In the genomic region with DNA sequence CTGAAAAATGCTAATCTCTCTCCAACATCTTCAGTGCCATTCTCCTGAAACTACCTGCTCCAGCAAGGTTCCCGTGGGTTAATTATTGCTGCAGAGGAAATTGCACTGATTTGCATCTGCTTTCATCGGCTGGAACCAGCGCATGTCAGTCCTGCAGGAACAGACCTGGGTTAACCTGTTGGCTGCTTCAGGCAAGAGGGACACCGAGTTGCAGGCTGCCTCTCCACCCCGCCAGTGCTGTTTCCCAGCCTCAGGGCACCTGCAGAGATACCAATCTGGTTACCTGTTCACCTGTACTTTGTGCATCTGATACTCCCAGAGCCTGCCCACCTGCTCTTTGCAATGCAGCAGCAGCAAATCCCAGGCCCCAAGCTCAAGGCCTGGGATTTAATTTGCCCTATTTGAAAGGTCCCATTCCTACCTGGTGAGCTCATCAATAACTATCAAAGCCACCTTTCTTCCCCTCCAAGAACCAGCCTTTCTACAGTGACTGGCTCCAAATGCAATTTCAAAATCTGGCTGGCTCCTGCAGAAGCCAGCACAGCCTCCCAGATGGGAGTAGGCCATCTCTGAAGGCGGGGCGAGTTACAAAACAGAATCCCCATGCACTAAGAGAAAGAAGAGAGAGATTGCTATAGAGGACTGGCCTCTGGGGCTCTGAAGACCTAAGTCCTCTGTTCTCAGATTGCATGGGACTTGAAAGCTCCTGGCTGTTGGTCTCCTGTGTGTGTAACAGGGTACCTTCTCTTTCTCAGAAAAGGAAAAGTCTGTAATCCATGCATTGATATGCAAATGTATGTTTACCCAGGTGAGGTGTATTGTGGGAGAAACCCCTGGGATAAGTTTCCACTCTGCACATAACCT, we compare ENCODE assay signal across 10 cellular contexts.
DNase-seq lines count a peak whose midpoint lies in the region; ATAC-seq and TF ChIP-seq lines count a peak whose summit lies in the region.
"Had no signal": no experiment of that assay in that cellular context is flagged by ENCODE, and none has a peak within 500 bp of the region (broad histone marks: within the 10 kb centered on the region; RNA-seq: fewer than 3 reads in every experiment).

No MANE protein-coding gene starts in this region.

- H2BK15ac ChIP-seq in mesendoderm (replicated peaks; ENCODE audit: low read depth), result no peak overlapping the region

- WGBS in mesendoderm (ENCODE audit: extremely low coverage, insufficient coverage, low lambda C conversion rate), result no CpG with 5 or more reads among the region's 7 CpGs

- peaks cover 46% of the 10 kb centered on the region for H3K4me1 Mint-ChIP-seq in activated CD8-positive, alpha-beta T cell treated with anti-CD3 and anti-CD28 coated beads, Interleukin-2, amount 10 ng/mL, durations not matched to agents 7 days and 5 days (ENCODE audit: low read depth)

- no peak overlapping the region for H2AK5ac ChIP-seq in mesendoderm (ENCODE audit: low read length)

- H3K27me3 ChIP-seq in mesendoderm (ENCODE audit: insufficient read depth, low read length, poor library complexity), result no peaks in the 10 kb centered on the region

- H3K79me2 ChIP-seq in mesendoderm (ENCODE audit: control insufficient read depth, insufficient read depth, low read length), result no peaks in the 10 kb centered on the region

- POLR2A ChIA-PET in activated CD8-positive, alpha-beta T cell treated with anti-CD3 and anti-CD28 coated beads, Interleukin-2, amount 10 ng/mL, durations not matched to agents 7 days and 5 days (lab: Charles Lee), result no interaction called here

- no peak overlapping the region for H3K23ac ChIP-seq in mesendoderm (ENCODE audit: low read length)

- H3K18ac ChIP-seq in mesendoderm (ENCODE audit: low read length), result no peak overlapping the region

- H3K4ac ChIP-seq in mesendoderm (ENCODE audit: low read depth, low read length), result no peak overlapping the region

- DNase-seq in AG10803 (ENCODE audit: low read depth), result peak; percentile 58
- peak; percentile 74 for DNase-seq in NCI-H1436 treated with DMSO at 0.1 percent for 48 hours (lab: John Stamatoyannopoulos, UW)
- peak; percentile 25 to 52 for DNase-seq in cardiac fibroblast (ENCODE audit: low read depth in 2 of 2)
- DNase-seq in mesendoderm, result peak; percentile 91
- no peak for DNase-seq in activated CD8-positive, alpha-beta T cell treated with anti-CD3 and anti-CD28 coated beads, Interleukin-2, amount 10 ng/mL, durations not matched to agents 7 days and 5 days
- no peak for DNase-seq in foreskin melanocyte
- DNase-seq: activated CD4-positive, alpha-beta memory T cell treated with anti-CD3 and anti-CD28 coated beads, Interleukin-2, amount 10 ng/mL, durations not matched to agents 7 days and 5 days; CD4-positive, alpha-beta T cell had no signal

- H3K4me3 ChIP-seq in AG10803 (ENCODE audit: low read length), result no peak overlapping the region
- no peak overlapping the region for H3K4me3 ChIP-seq in cardiac fibroblast (replicated peaks in 1 of 2; ENCODE audit: low read depth in 2 of 2, low read length in 2 of 2)
- H3K4me3 ChIP-seq in mesendoderm (ENCODE audit: low read length), result no peak overlapping the region

- H3K56ac ChIP-seq in mesendoderm (ENCODE audit: low read length), result peak overlapping the region; percentile 42

- H3K9me3 Mint-ChIP-seq in activated CD8-positive, alpha-beta T cell treated with anti-CD3 and anti-CD28 coated beads, Interleukin-2, amount 10 ng/mL, durations not matched to agents 7 days and 5 days (ENCODE audit: insufficient read depth), result no peaks in the 10 kb centered on the region
- H3K9me3 Mint-ChIP-seq: activated CD4-positive, alpha-beta memory T cell treated with anti-CD3 and anti-CD28 coated beads, Interleukin-2, amount 10 ng/mL, durations not matched to agents 7 days and 5 days; CD4-positive, alpha-beta T cell had no signal

- no peak overlapping the region for H4K5ac ChIP-seq in mesendoderm (ENCODE audit: low read length)

- H3K36me3 Mint-ChIP-seq in activated CD8-positive, alpha-beta T cell treated with anti-CD3 and anti-CD28 coated beads, Interleukin-2, amount 10 ng/mL, durations not matched to agents 7 days and 5 days (ENCODE audit: low read depth), result no peaks in the 10 kb centered on the region

- H3K27me3 Mint-ChIP-seq in activated CD8-positive, alpha-beta T cell treated with anti-CD3 and anti-CD28 coated beads, Interleukin-2, amount 10 ng/mL, durations not matched to agents 7 days and 5 days (ENCODE audit: low read depth), result no peaks in the 10 kb centered on the region
- H3K27me3 Mint-ChIP-seq: activated CD4-positive, alpha-beta memory T cell treated with anti-CD3 and anti-CD28 coated beads, Interleukin-2, amount 10 ng/mL, durations not matched to agents 7 days and 5 days; CD4-positive, alpha-beta T cell had no signal

- H3K9ac ChIP-seq in mesendoderm (ENCODE audit: low read length), result no peak overlapping the region

- peaks cover 5% of the 10 kb centered on the region for H3K4me1 ChIP-seq in mesendoderm (ENCODE audit: control insufficient read depth, low read depth, low read length)

- no peaks in the 10 kb centered on the region for H3K79me1 ChIP-seq in mesendoderm (ENCODE audit: low read length)

- ATAC-seq in activated CD8-positive, alpha-beta T cell treated with anti-CD3 and anti-CD28 coated beads, Interleukin-2, amount 10 ng/mL, durations not matched to agents 7 days and 5 days, result no peak
- ATAC-seq in GM21825 (IDR thresholded peaks at IDR 0.05; ENCODE audit: unreplicated experiment) (no peak), HG02759 (IDR thresholded peaks at IDR 0.05; ENCODE audit: unreplicated experiment) (no peak)

- TF ChIP-seq CTCF in AG10803 (conservative IDR thresholded peaks at IDR 0.05; ENCODE audit: low read length) (no peak), cardiac fibroblast (IDR thresholded peaks at IDR 0.05; ENCODE audit: low read depth, low read length) (no peak)

- no peak overlapping the region for H4K8ac ChIP-seq in mesendoderm (ENCODE audit: low read depth, low read length)

- peak overlapping the region; percentile 8 for H3K27ac ChIP-seq in mesendoderm (ENCODE audit: low read depth, low read length)

- CTCF ChIA-PET in activated CD8-positive, alpha-beta T cell treated with anti-CD3 and anti-CD28 coated beads, Interleukin-2, amount 10 ng/mL, durations not matched to agents 7 days and 5 days (lab: Charles Lee), result no interaction called here

- H3K36me3 ChIP-seq in mesendoderm (ENCODE audit: control insufficient read depth, insufficient read depth, low read length), result no peaks in the 10 kb centered on the region

- H3K4me3 Mint-ChIP-seq in activated CD8-positive, alpha-beta T cell treated with anti-CD3 and anti-CD28 coated beads, Interleukin-2, amount 10 ng/mL, durations not matched to agents 7 days and 5 days, result no peak overlapping the region
- H3K4me3 Mint-ChIP-seq: activated CD4-positive, alpha-beta memory T cell treated with anti-CD3 and anti-CD28 coated beads, Interleukin-2, amount 10 ng/mL, durations not matched to agents 7 days and 5 days; CD4-positive, alpha-beta T cell had no signal

- no peak overlapping the region for H2BK5ac ChIP-seq in mesendoderm (ENCODE audit: low read length)

- H3K27ac Mint-ChIP-seq in activated CD8-positive, alpha-beta T cell treated with anti-CD3 and anti-CD28 coated beads, Interleukin-2, amount 10 ng/mL, durations not matched to agents 7 days and 5 days, result no peak overlapping the region
- H3K27ac Mint-ChIP-seq: activated CD4-positive, alpha-beta memory T cell treated with anti-CD3 and anti-CD28 coated beads, Interleukin-2, amount 10 ng/mL, durations not matched to agents 7 days and 5 days; CD4-positive, alpha-beta T cell had no signal

- no peak overlapping the region for H3K4me2 ChIP-seq in mesendoderm (ENCODE audit: low read length)

- no peak overlapping the region for H2BK120ac ChIP-seq in mesendoderm (ENCODE audit: low read depth, low read length)

Comparison
In these comparisons a context has a peak if more than half of its experiments do, and no peak if none do; other contexts are left out.
1. DNase-seq: peak in AG10803 (single experiment), NCI-H1436 treated with DMSO at 0.1 percent for 48 hours (single experiment), cardiac fibroblast (2 of 2) and mesendoderm (single experiment); none in activated CD8-positive, alpha-beta T cell treated with anti-CD3 and anti-CD28 coated beads, Interleukin-2, amount 10 ng/mL, durations not matched to agents 7 days and 5 days (single experiment) and foreskin melanocyte (single experiment).